Comparison of ENCODE assay signal across 1 cellular context in genomic region chr11:61164610-61165424, GRCh38.
A peak's percentile ranks its signal among the peaks of the same experiment; 100 is the strongest.
TF ChIP-seq lines count a peak whose summit lies in the region.

No MANE protein-coding gene starts in this region.

TF ChIP-seq in GM12878, 131 proteins besides CTCF, POLR2A, EP300 and RAD21:
- TF ChIP-seq FOS (IDR thresholded peaks at IDR 0.05; ENCODE audit: borderline replicate concordance, extremely low read depth, insufficient read length), result no peak
- TF ChIP-seq KAT2A (conservative IDR thresholded peaks at IDR 0.05; ENCODE audit: control insufficient read depth, low read depth, low read length), result no peak
- TF ChIP-seq DPF2 (IDR thresholded peaks at IDR 0.05), result peak; percentile 11; the same call in 1 of the 2 replicates
- TF ChIP-seq CHD1 (IDR thresholded peaks at IDR 0.05; ENCODE audit: low read depth, low read length), result no peak
- TF ChIP-seq MLLT1 (IDR thresholded peaks at IDR 0.05), result peak; percentile 89; the same call in 1 of the 2 replicates
- peak in 1 of 2 experiments; percentile 18; a peak in 2 of 4 replicates for TF ChIP-seq IKZF2 (IDR thresholded peaks at IDR 0.05)
